1 cellular context compared by ENCODE assay signal in the genomic region with DNA sequence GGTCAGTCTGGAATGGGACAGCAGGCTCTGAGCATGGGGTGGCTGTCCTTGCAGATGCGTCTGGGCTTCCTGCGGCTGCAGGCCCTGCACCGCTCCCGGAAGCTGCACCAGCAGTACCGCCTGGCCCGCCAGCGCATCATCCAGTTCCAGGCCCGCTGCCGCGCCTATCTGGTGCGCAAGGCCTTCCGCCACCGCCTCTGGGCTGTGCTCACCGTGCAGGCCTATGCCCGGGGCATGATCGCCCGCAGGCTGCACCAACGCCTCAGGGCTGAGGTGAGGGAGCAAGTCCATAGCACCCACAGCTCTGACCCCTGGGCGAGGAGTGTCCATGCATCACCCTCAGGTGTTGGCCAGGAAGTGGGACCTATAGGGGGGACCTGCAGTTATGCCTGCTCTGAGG.
TF ChIP-seq lines count a peak whose summit lies in the region.

No MANE protein-coding gene starts in this region.

TF ChIP-seq in IMR-90, 13 proteins besides CTCF, POLR2A, EP300 and RAD21:
- TF ChIP-seq FOS (IDR thresholded peaks at IDR 0.05; ENCODE audit: low read depth, low read length) (no peak), ELK1 (IDR thresholded peaks at IDR 0.05; ENCODE audit: borderline replicate concordance, low read depth, low read length) (no peak), MAZ (IDR thresholded peaks at IDR 0.05; ENCODE audit: borderline replicate concordance, low read depth, low read length) (no peak), CEBPB (IDR thresholded peaks at IDR 0.05; ENCODE audit: low read depth, low read length) (no peak), NFE2L2 (IDR thresholded peaks at IDR 0.05; ENCODE audit: low read depth, low read length) (no peak), RCOR1 (IDR thresholded peaks at IDR 0.05; ENCODE audit: insufficient replicate concordance, low read length) (no peak), MAFK (IDR thresholded peaks at IDR 0.05; ENCODE audit: low read depth, low read length) (no peak), RFX5 (IDR thresholded peaks at IDR 0.05; ENCODE audit: low read depth, low read length) (no peak), SMC3 (IDR thresholded peaks at IDR 0.05; ENCODE audit: low read depth, low read length) (no peak), BHLHE40 (IDR thresholded peaks at IDR 0.05; ENCODE audit: low read depth, low read length) (no peak), MXI1 (IDR thresholded peaks at IDR 0.05; ENCODE audit: borderline replicate concordance, low read depth, low read length) (no peak), CHD1 (IDR thresholded peaks at IDR 0.05; ENCODE audit: low read depth, low read length) (no peak)
- TF ChIP-seq, protein P1, sequence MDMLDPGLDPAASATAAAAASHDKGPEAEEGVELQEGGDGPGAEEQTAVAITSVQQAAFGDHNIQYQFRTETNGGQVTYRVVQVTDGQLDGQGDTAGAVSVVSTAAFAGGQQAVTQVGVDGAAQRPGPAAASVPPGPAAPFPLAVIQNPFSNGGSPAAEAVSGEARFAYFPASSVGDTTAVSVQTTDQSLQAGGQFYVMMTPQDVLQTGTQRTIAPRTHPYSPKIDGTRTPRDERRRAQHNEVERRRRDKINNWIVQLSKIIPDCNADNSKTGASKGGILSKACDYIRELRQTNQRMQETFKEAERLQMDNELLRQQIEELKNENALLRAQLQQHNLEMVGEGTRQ (IDR thresholded peaks at IDR 0.05; ENCODE audit: low read depth, low read length): no peak
